Comparison of ENCODE assay signal across 11 cellular contexts in genomic region chr18:55323051-55323994, GRCh38.
DNase-seq lines count a peak whose midpoint lies in the region; ATAC-seq and TF ChIP-seq lines count a peak whose summit lies in the region.
"Had no signal": no experiment of that assay in that cellular context is flagged by ENCODE, and none has a peak within 500 bp of the region (broad histone marks: within the 10 kb centered on the region; RNA-seq: fewer than 3 reads in every experiment).

No MANE protein-coding gene starts in this region.

- no peak overlapping the region for H3K14ac ChIP-seq in H9 (ENCODE audit: insufficient read depth, low read length)

- H4K91ac ChIP-seq in H9 (ENCODE audit: insufficient read length, low read depth, low read length), result no peak overlapping the region

- H4K8ac ChIP-seq in H9 (replicated peaks; ENCODE audit: insufficient read length, low read depth, low read length), result no peak overlapping the region

- H3K4me2 ChIP-seq in H9 (ENCODE audit: insufficient read depth, insufficient read length, low read length) (peak overlapping the region; percentile 80), OCI-LY1 (ENCODE audit: low read length) (peak overlapping the region; percentile 88)

- H3K9me3 ChIP-seq in H9 (ENCODE audit: control insufficient read depth, low read depth, low read length), result no peaks in the 10 kb centered on the region
- no peaks in the 10 kb centered on the region for H3K9me3 ChIP-seq in OCI-LY1 (ENCODE audit: low read length)
- H3K9me3 ChIP-seq: HAP-1 had no signal

- H4K20me1 ChIP-seq in H9 (ENCODE audit: control insufficient read depth, insufficient read depth, insufficient read length) (no peaks in the 10 kb centered on the region), OCI-LY1 (ENCODE audit: insufficient read depth, low read length) (no peaks in the 10 kb centered on the region)

- H3K4me1 Mint-ChIP-seq in H9, result peaks cover 31 to 38% of the 10 kb centered on the region in 2 experiments
- peaks cover 19 to 55% of the 10 kb centered on the region in 2 donors for H3K4me1 Mint-ChIP-seq in stimulated activated naive B cell treated with anti-CD40 and anti-IgM and Interleukin-4, amounts not matched to agents 10 μg/mL and 1 μg/mL and 100 μg/mL, for 72 hours

- no peak for ATAC-seq in stimulated activated naive B cell treated with anti-CD40 and anti-IgM and Interleukin-4, amounts not matched to agents 10 μg/mL and 1 μg/mL and 100 μg/mL, for 72 hours (replicated peaks)
- ATAC-seq in HG02678 (IDR thresholded peaks at IDR 0.05; ENCODE audit: unreplicated experiment), result no peak
- no peak for ATAC-seq in GM21737 (IDR thresholded peaks at IDR 0.05; ENCODE audit: unreplicated experiment)

- H4K5ac ChIP-seq in H9 (ENCODE audit: insufficient read length, low read depth, low read length), result no peak overlapping the region

- H2BK12ac ChIP-seq in H9 (ENCODE audit: insufficient read length, low read depth, low read length), result no peak overlapping the region

- H3T11ph ChIP-seq in H9 (ENCODE audit: low read length), result no peak overlapping the region

- peak overlapping the region; percentile 85 to 86 for H3K4me3 Mint-ChIP-seq in H9
- peak overlapping the region; percentile 88 to 94 for H3K4me3 Mint-ChIP-seq in stimulated activated naive B cell treated with anti-CD40 and anti-IgM and Interleukin-4, amounts not matched to agents 10 μg/mL and 1 μg/mL and 100 μg/mL, for 72 hours

- H3K36me3 Mint-ChIP-seq in H9 (ENCODE audit: insufficient read depth in 1 of 3, low read depth in 3 of 3), result no peaks in the 10 kb centered on the region
- peaks cover 11 to 24% of the 10 kb centered on the region in 2 donors for H3K36me3 Mint-ChIP-seq in stimulated activated naive B cell treated with anti-CD40 and anti-IgM and Interleukin-4, amounts not matched to agents 10 μg/mL and 1 μg/mL and 100 μg/mL, for 72 hours

- no peaks in the 10 kb centered on the region; the same call in 1 of the 2 replicates for H3K4me1 ChIP-seq in H9 (ENCODE audit: insufficient read depth, low read length)
- H3K4me1 ChIP-seq in OCI-LY1 (ENCODE audit: insufficient read depth, low read length, severe bottlenecking), result peaks cover 89% of the 10 kb centered on the region

- H2BK5ac ChIP-seq in H9 (ENCODE audit: insufficient read length, low read length), result no peak overlapping the region

- H3K27ac Mint-ChIP-seq in H9, result no peak overlapping the region
- H3K27ac Mint-ChIP-seq in stimulated activated naive B cell treated with anti-CD40 and anti-IgM and Interleukin-4, amounts not matched to agents 10 μg/mL and 1 μg/mL and 100 μg/mL, for 72 hours, result peak overlapping the region; percentile 96

- H2BK120ac ChIP-seq in H9 (ENCODE audit: low read depth, low read length, poor library complexity, severe bottlenecking), result no peak overlapping the region

- WGBS in H9 (ENCODE audit: extremely low coverage, insufficient read length, low lambda C conversion rate), result no CpG with 5 or more reads among the region's 10 CpGs

- no peaks in the 10 kb centered on the region for H3F3A ChIP-seq in OCI-LY1 (ENCODE audit: insufficient read depth, low read length)

- DNase-seq in H9 (no peak), fibroblast of villous mesenchyme (ENCODE audit: low read depth) (peak; percentile 39), SHP77 (lab: John Stamatoyannopoulos, UW) (no peak)
- no peak for DNase-seq in stimulated activated naive B cell treated with anti-CD40 and anti-IgM and Interleukin-4, amounts not matched to agents 10 μg/mL and 1 μg/mL and 100 μg/mL, for 72 hours
- DNase-seq in stimulated activated CD4-positive, alpha-beta T cell treated with anti-CD3 and anti-CD28 coated beads, Interleukin-4, amount 100 ng/mL, for 4 hours, result no peak
- DNase-seq: central memory CD4-positive, alpha-beta T cell; stimulated activated CD4-positive, alpha-beta T cell treated with anti-CD3 and anti-CD28 coated beads, Interleukin-2, amount 100 ng/mL, for 48 hours had no signal

- H2AK5ac ChIP-seq in H9 (ENCODE audit: insufficient read length, low read length), result no peak overlapping the region

- H3K4me3 ChIP-seq in OCI-LY1 (ENCODE audit: low read depth, low read length, poor library complexity, severe bottlenecking) (peak overlapping the region; percentile 64), fibroblast of villous mesenchyme (ENCODE audit: low read depth, low read length) (peak overlapping the region; percentile 75)

- H3K23ac ChIP-seq in H9 (ENCODE audit: insufficient read length, low read depth, low read length), result no peak overlapping the region

- no peaks in the 10 kb centered on the region; the same call in 1 of the 2 replicates for H3K27me3 Mint-ChIP-seq in H9 (ENCODE audit: low read depth)
- no peaks in the 10 kb centered on the region for H3K27me3 Mint-ChIP-seq in stimulated activated naive B cell treated with anti-CD40 and anti-IgM and Interleukin-4, amounts not matched to agents 10 μg/mL and 1 μg/mL and 100 μg/mL, for 72 hours

- H3K79me2 ChIP-seq in H9 (ENCODE audit: insufficient read depth, low read length), result no peaks in the 10 kb centered on the region
- peaks cover 57% of the 10 kb centered on the region for H3K79me2 ChIP-seq in OCI-LY1 (ENCODE audit: insufficient read depth, low read length)

- TF ChIP-seq CTCF in H9 (conservative IDR thresholded peaks at IDR 0.05), result no peak
- no peak for TF ChIP-seq CTCF in OCI-LY1 (IDR thresholded peaks at IDR 0.05; ENCODE audit: low read length)
- no peak for TF ChIP-seq CTCF in fibroblast of villous mesenchyme (IDR thresholded peaks at IDR 0.05; ENCODE audit: insufficient read depth, low read depth, low read length)

- H2AFZ ChIP-seq in H9 (ENCODE audit: low read length), result no peak overlapping the region
- H2AFZ ChIP-seq in OCI-LY1 (ENCODE audit: low read length), result no peak overlapping the region

- H3K36me3 ChIP-seq in OCI-LY1 (ENCODE audit: insufficient read depth, low read length), result no peaks in the 10 kb centered on the region; the same call in 1 of the 2 replicates
- H3K36me3 ChIP-seq: HAP-1 had no signal

- H3K18ac ChIP-seq in H9 (ENCODE audit: insufficient read length, low read depth, low read length), result no peak overlapping the region

- H3K27ac ChIP-seq in H9 (ENCODE audit: insufficient read length, low read depth, low read length), result no peak overlapping the region
- H3K27ac ChIP-seq in OCI-LY1 (ENCODE audit: low read depth, low read length, poor library complexity, severe bottlenecking), result peak overlapping the region; percentile 87

- H2BK15ac ChIP-seq in H9 (ENCODE audit: low read depth, low read length), result no peak overlapping the region

- no peaks in the 10 kb centered on the region for H3K79me1 ChIP-seq in H9 (ENCODE audit: insufficient read depth, low read depth, low read length, poor library complexity, severe bottlenecking)

- no peak overlapping the region for H2BK20ac ChIP-seq in H9 (ENCODE audit: low read depth, low read length, poor library complexity, severe bottlenecking)

- H3K23me2 ChIP-seq in H9 (ENCODE audit: insufficient read length, low read depth, low read length, poor library complexity, severe bottlenecking), result peaks cover 9% of the 10 kb centered on the region

- no peak overlapping the region for H3K4ac ChIP-seq in H9 (ENCODE audit: low read depth, low read length)

- H3K56ac ChIP-seq in H9 (ENCODE audit: insufficient read length, low read depth, low read length), result no peak overlapping the region

- H3K9me2 ChIP-seq in OCI-LY1 (ENCODE audit: low read depth, low read length), result no peaks in the 10 kb centered on the region

- H3K27me3 ChIP-seq in H9 (ENCODE audit: insufficient read depth, low read length) (no peaks in the 10 kb centered on the region), OCI-LY1 (ENCODE audit: insufficient read depth, low read length) (no peaks in the 10 kb centered on the region)

- H3K9ac ChIP-seq in H9 (ENCODE audit: extremely low read depth, insufficient read length, low read length) (no peak overlapping the region), OCI-LY1 (ENCODE audit: low read length) (peak overlapping the region; percentile 71)

- no peaks in the 10 kb centered on the region for H3K9me3 Mint-ChIP-seq in H9
- H3K9me3 Mint-ChIP-seq in stimulated activated naive B cell treated with anti-CD40 and anti-IgM and Interleukin-4, amounts not matched to agents 10 μg/mL and 1 μg/mL and 100 μg/mL, for 72 hours, result no peaks in the 10 kb centered on the region
